ENCODE assay signal across 9 cellular contexts in genomic region chr1:31373897-31374486, GRCh38. TPM values are rescaled to one million over a fixed set of nuclear protein-coding genes. Genes with fewer than 3 reads are reported as not detected.
DNase-seq lines count a peak whose midpoint lies in the region; ATAC-seq, FAIRE-seq and TF ChIP-seq lines count a peak whose summit lies in the region.
"Had no signal": no experiment of that assay in that cellular context is flagged by ENCODE, and none has a peak within 500 bp of the region (broad histone marks: within the 10 kb centered on the region; RNA-seq: fewer than 3 reads in every experiment).

No MANE protein-coding gene starts in this region.

- peak overlapping the region; percentile 80 for H2AFZ ChIP-seq in DND-41 (ENCODE audit: low read depth, low read length)

- peak overlapping the region; percentile 49 for H3K9ac ChIP-seq in DND-41 (ENCODE audit: low read depth, low read length)

- H3K4me1 ChIP-seq in DND-41 (ENCODE audit: insufficient read depth, low read length) (peaks cover 18% of the 10 kb centered on the region), Peyer's patch (peaks cover 6 to 48% (median 12%) of the 10 kb centered on the region in 4 donors), esophagus muscularis mucosa (peaks cover 26 to 63% (median 59%) of the 10 kb centered on the region in 4 donors), sigmoid colon (peaks cover 0 to 42% (median 37%) of the 10 kb centered on the region in 4 donors)

- intact Hi-C loops in esophagus muscularis mucosa (cut with DNase I) (no loop called here), sigmoid colon (cut with DNase I) (no loop called here)

- H3K36me3 ChIP-seq in DND-41 (ENCODE audit: insufficient read depth, low read length) (no peaks in the 10 kb centered on the region), Peyer's patch (no peaks in the 10 kb centered on the region), esophagus muscularis mucosa (peaks cover 0 to 27% (median 0%) of the 10 kb centered on the region in 4 donors), sigmoid colon (no peaks in the 10 kb centered on the region)

- peak overlapping the region; percentile 80 for H3K4me2 ChIP-seq in DND-41 (ENCODE audit: insufficient read depth, low read length)

- TF ChIP-seq EP300 in esophagus muscularis mucosa (IDR thresholded peaks at IDR 0.05) (no peak), sigmoid colon (IDR thresholded peaks at IDR 0.05) (no peak)

- H3K4me3 ChIP-seq in DND-41 (ENCODE audit: low read depth in 1 of 2, low read length in 2 of 2) (peak overlapping the region in 1 of 2 experiments; percentile 55; a peak in 2 of 4 replicates), Peyer's patch (peak overlapping the region in 3 of 4 donors; percentile 30 to 49 (median 44)), esophagus muscularis mucosa (peak overlapping the region; percentile 57 to 64 (median 58)), sigmoid colon (peak overlapping the region; percentile 29 to 55 (median 52))

- no peaks in the 10 kb centered on the region for H4K20me1 ChIP-seq in DND-41 (ENCODE audit: insufficient read depth, low read length)

- H3K9me3 ChIP-seq in DND-41 (ENCODE audit: insufficient read depth, low read length, severe bottlenecking) (no peaks in the 10 kb centered on the region), Peyer's patch (no peaks in the 10 kb centered on the region), esophagus muscularis mucosa (no peaks in the 10 kb centered on the region), sigmoid colon (no peaks in the 10 kb centered on the region)

- TF ChIP-seq CTCF in DND-41 (IDR thresholded peaks at IDR 0.05; ENCODE audit: borderline replicate concordance, extremely low read depth, low read length, poor library complexity, severe bottlenecking) (no peak), Peyer's patch (IDR thresholded peaks at IDR 0.05) (no peak), esophagus muscularis mucosa (IDR thresholded peaks at IDR 0.05) (no peak), sigmoid colon (IDR thresholded peaks at IDR 0.05) (no peak)

- DNase-seq in DND-41 (no peak), Peyer's patch (no peak), esophagus muscularis mucosa (ENCODE audit: extremely low spot score) (no peak), sigmoid colon (peak; percentile 27), HTR-8/SVneo (ENCODE audit: insufficient read length, low spot score) (no peak), activated gamma-delta T cell treated with Interleukin-2 at 50 U/mL for 16 hours (no peak), NOMO-1 treated with dmso at 0.1 percent for 144 hours (lab: John Stamatoyannopoulos, UW; ENCODE audit: unreplicated experiment) (no peak)

- no peaks in the 10 kb centered on the region for H3K79me2 ChIP-seq in DND-41 (ENCODE audit: insufficient read depth, low read length)

- no peak for FAIRE-seq in HTR-8/SVneo (lab: Jason Lieb, UNC)

- H3K27ac ChIP-seq in DND-41 (ENCODE audit: low read length) (peak overlapping the region; percentile 65), Peyer's patch (peak overlapping the region in 3 of 4 donors; percentile 57 to 73 (median 72)), esophagus muscularis mucosa (replicated peaks in 1 of 4) (peak overlapping the region; percentile 85 to 90 (median 90)), sigmoid colon (peak overlapping the region; percentile 79 to 89 (median 85))

- H3K27me3 ChIP-seq in DND-41 (ENCODE audit: insufficient read depth, low read length, poor library complexity) (no peaks in the 10 kb centered on the region), Peyer's patch (no peaks in the 10 kb centered on the region), esophagus muscularis mucosa (peaks cover 0 to 5% (median 0%) of the 10 kb centered on the region in 4 donors), sigmoid colon (no peaks in the 10 kb centered on the region)

- ATAC-seq in DND-41 (ENCODE audit: insufficient read depth, low read depth), result 0 out of 3 replicates have a peak, but pooled peaks have one; percentile 5
- no peak for ATAC-seq in GM19324 (IDR thresholded peaks at IDR 0.05; ENCODE audit: low FRiP score, unreplicated experiment)

- TF ChIP-seq POLR2A in Peyer's patch (IDR thresholded peaks at IDR 0.05) (no peak), esophagus muscularis mucosa (IDR thresholded peaks at IDR 0.05; ENCODE audit: low read depth) (no peak), sigmoid colon (IDR thresholded peaks at IDR 0.05) (no peak)

- WGBS in esophagus muscularis mucosa, result 40% methylated on average over 11 of the region's 11 CpGs
- 26 to 34% methylated on average over 11 of the region's 11 CpGs for WGBS in sigmoid colon, 2 donors

RNA-seq across cellular contexts. Expression of gene FABP3, which starts 1.1 kb away (rescaled TPM):
- 10 to 100 TPM in 1 of 4 donors, 1 to 10 TPM in 1, not detected in 2; 2.7 to 15.7 TPM for total RNA-seq in Peyer's patch
- total RNA-seq in esophagus muscularis mucosa, result 10 to 100 TPM; 14.6 to 38.6 (median 29.8) TPM
- total RNA-seq in sigmoid colon, result 10 to 100 TPM in 3 of 4 donors, 1 to 10 TPM in 1; 6.4 to 26.3 (median 19.6) TPM
- polyA plus RNA-seq in sigmoid colon, result 10 to 100 TPM; 10.0 to 31.2 (median 16.4) TPM
- total RNA-seq: HT1080 had no signal

RNA-seq across cellular contexts. Expression of gene SERINC2, which starts 39.0 kb away (rescaled TPM):
- 100 to 1,000 TPM in 3 of 4 donors, 10 to 100 TPM in 1; 36.3 to 229 (median 210) TPM for total RNA-seq in Peyer's patch
- total RNA-seq in esophagus muscularis mucosa, result 1 to 10 TPM; 1.7 to 4.0 (median 2.8) TPM
- total RNA-seq in sigmoid colon, result under 1 TPM; 0.33 to 0.81 (median 0.63) TPM
- 100 to 1,000 TPM; 134 to 254 (median 219) TPM for polyA plus RNA-seq in sigmoid colon

Comparison
In these comparisons a context has a peak if more than half of its experiments do, and no peak if none do; other contexts are left out.
1. RNA of gene SERINC2, which starts 39.0 kb away (total RNA-seq): 36.3 to 229 TPM in Peyer's patch; 1.7 to 4.0 TPM in esophagus muscularis mucosa and 0.33 to 0.81 TPM in sigmoid colon; every median in the first group is over 4 times any median in the second.
2. Peak in every context shown above with its lines, with median percentiles within 50 percentile points of each other: H3K27ac ChIP-seq.